Comparison of ENCODE assay signal across 15 cellular contexts in the genomic region with DNA sequence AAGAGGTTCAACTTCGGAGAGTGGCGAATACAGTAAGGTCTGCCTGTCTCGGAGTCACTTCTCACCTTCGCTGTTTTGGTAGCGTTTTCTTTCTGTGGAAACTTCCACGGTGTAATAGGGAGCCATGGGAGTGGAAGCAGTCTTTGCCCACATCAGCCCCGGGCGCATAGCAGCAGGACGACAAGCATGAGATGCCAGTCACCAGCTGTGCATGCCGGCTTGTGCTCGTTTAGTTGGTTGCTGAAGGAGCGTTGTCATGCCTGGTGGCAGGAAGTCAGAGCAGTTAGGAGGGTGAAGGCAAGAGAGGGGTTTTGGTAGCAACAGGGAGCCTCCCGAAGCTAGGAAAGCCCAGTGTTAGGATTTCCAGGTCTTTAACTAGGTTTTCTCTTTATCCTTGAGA. TPM values are rescaled to one million over a fixed set of nuclear protein-coding genes. Genes with fewer than 3 reads are reported as not detected.
A peak's percentile ranks its signal among the peaks of the same experiment; 100 is the strongest.
DNase-seq lines count a peak whose midpoint lies in the region; ATAC-seq, FAIRE-seq and TF ChIP-seq lines count a peak whose summit lies in the region.
"Had no signal": no experiment of that assay in that cellular context is flagged by ENCODE, and none has a peak within 500 bp of the region (broad histone marks: within the 10 kb centered on the region; RNA-seq: fewer than 3 reads in every experiment).

No MANE protein-coding gene starts in this region.

- no peak overlapping the region for H2AFZ ChIP-seq in smooth muscle cell (ENCODE audit: low read depth)

- H3K9ac ChIP-seq in kidney (ENCODE audit: low read length in 2 of 2) = peak overlapping the region in 1 of 2 donors; percentile 16
- no peak overlapping the region for H3K9ac ChIP-seq in smooth muscle cell (ENCODE audit: low read depth)

- peaks cover 23% of the 10 kb centered on the region for H3K36me3 Mint-ChIP-seq in activated naive CD4-positive, alpha-beta T cell treated with anti-CD3 and anti-CD28 coated beads, Interleukin-2, amount 50 U/mL, for 24 hours

- DNase-seq in Panc1 (ENCODE audit: low read depth, low spot score) (no peak), kidney (no peak), smooth muscle cell (lab: John Stamatoyannopoulos, UW; ENCODE audit: unreplicated experiment) (no peak), superior temporal gyrus (ENCODE audit: extremely low spot score) (no peak), 8988T (no peak)
- DNase-seq: activated CD4-positive, alpha-beta memory T cell treated with anti-CD3 and anti-CD28 coated beads, Interleukin-2, amount 10 ng/mL, durations not matched to agents 7 days and 5 days; glutamatergic neuron; lower lobe of right lung; NCI-H1092; NCI-H446; PC-3; stimulated activated CD4-positive, alpha-beta T cell treated with anti-CD3 and anti-CD28 coated beads, Interleukin-4, amount 100 ng/mL, for 1 hour had no signal

- 0 out of 2 replicates have a peak overlapping the region, but pooled peaks have one; percentile 17 for H3K27ac ChIP-seq in Panc1 (ENCODE audit: low read length)
- H3K27ac ChIP-seq in kidney (ENCODE audit: low read depth in 2 of 2, low read length in 2 of 2) = peak overlapping the region; percentile 12 to 29
- peak overlapping the region; percentile 92 for H3K27ac ChIP-seq in smooth muscle cell (ENCODE audit: low read depth)
- H3K27ac ChIP-seq: lower lobe of right lung had no signal

- intact Hi-C loops in Panc1 (cut with micrococcal nuclease; ENCODE audit: unreplicated experiment) (no loop called here), kidney (cut with DNase I) (no loop called here)

- CTCF ChIA-PET in Panc1 (lab: Charles Lee) = no interaction called here

- no peak overlapping the region for H3K4me3 ChIP-seq in Panc1 (ENCODE audit: low read depth in 2 of 2, low read length in 2 of 2)
- H3K4me3 ChIP-seq in kidney (ENCODE audit: low read length in 2 of 2) = no peak overlapping the region
- no peak overlapping the region for H3K4me3 ChIP-seq in smooth muscle cell
- H3K4me3 ChIP-seq: lower lobe of right lung had no signal

- H3K4me1 Mint-ChIP-seq in activated naive CD4-positive, alpha-beta T cell treated with anti-CD3 and anti-CD28 coated beads, Interleukin-2, amount 50 U/mL, for 24 hours = peaks cover 80% of the 10 kb centered on the region

- no peaks in the 10 kb centered on the region for H3K27me3 Mint-ChIP-seq in activated naive CD4-positive, alpha-beta T cell treated with anti-CD3 and anti-CD28 coated beads, Interleukin-2, amount 50 U/mL, for 24 hours
- H3K27me3 Mint-ChIP-seq: activated CD4-positive, alpha-beta memory T cell treated with anti-CD3 and anti-CD28 coated beads, Interleukin-2, amount 10 ng/mL, durations not matched to agents 7 days and 5 days; progenitor cell of endocrine pancreas had no signal

- FAIRE-seq in kidney (lab: Jason Lieb, UNC) = no peak

- peaks cover 49% of the 10 kb centered on the region for H4K20me1 ChIP-seq in smooth muscle cell (ENCODE audit: low read depth)

- H3K27ac Mint-ChIP-seq in activated naive CD4-positive, alpha-beta T cell treated with anti-CD3 and anti-CD28 coated beads, Interleukin-2, amount 50 U/mL, for 24 hours = peak overlapping the region; percentile 91
- H3K27ac Mint-ChIP-seq: activated CD4-positive, alpha-beta memory T cell treated with anti-CD3 and anti-CD28 coated beads, Interleukin-2, amount 10 ng/mL, durations not matched to agents 7 days and 5 days; progenitor cell of endocrine pancreas had no signal

- no peak overlapping the region for H3K4me2 ChIP-seq in smooth muscle cell

- no peak for TF ChIP-seq CTCF in Panc1 (IDR thresholded peaks at IDR 0.05)
- TF ChIP-seq CTCF in kidney (IDR thresholded peaks at IDR 0.05; ENCODE audit: borderline replicate concordance, extremely low read depth, insufficient read depth) = no peak
- TF ChIP-seq CTCF in smooth muscle cell (IDR thresholded peaks at IDR 0.05; ENCODE audit: borderline replicate concordance, insufficient read depth, poor library complexity, severe bottlenecking) = no peak

- ATAC-seq in Panc1 = no peak
- ATAC-seq in HG02798 (IDR thresholded peaks at IDR 0.05; ENCODE audit: poor library complexity, unreplicated experiment) = no peak
- ATAC-seq: lower lobe of right lung, PC-3 had no signal

- H3F3A ChIP-seq in smooth muscle cell (ENCODE audit: low read depth) = peaks cover 39% of the 10 kb centered on the region

- peaks cover 51% of the 10 kb centered on the region for H3K79me2 ChIP-seq in smooth muscle cell (ENCODE audit: low read depth)

- H3K4me3 Mint-ChIP-seq in activated naive CD4-positive, alpha-beta T cell treated with anti-CD3 and anti-CD28 coated beads, Interleukin-2, amount 50 U/mL, for 24 hours = peak overlapping the region; percentile 39
- H3K4me3 Mint-ChIP-seq: activated CD4-positive, alpha-beta memory T cell treated with anti-CD3 and anti-CD28 coated beads, Interleukin-2, amount 10 ng/mL, durations not matched to agents 7 days and 5 days had no signal

- WGBS in smooth muscle cell (ENCODE audit: low lambda C conversion rate) = 91% methylated on average over 13 of the region's 13 CpGs

- H3K9me3 Mint-ChIP-seq in activated naive CD4-positive, alpha-beta T cell treated with anti-CD3 and anti-CD28 coated beads, Interleukin-2, amount 50 U/mL, for 24 hours = no peaks in the 10 kb centered on the region

- no peaks in the 10 kb centered on the region for H3K36me3 ChIP-seq in Panc1 (ENCODE audit: control insufficient read depth, insufficient read depth, low read length)
- H3K36me3 ChIP-seq in kidney (ENCODE audit: control insufficient read depth in 1 of 2, insufficient read depth in 2 of 2, low read length in 2 of 2) = peaks cover 6 to 13% of the 10 kb centered on the region in 2 donors
- H3K36me3 ChIP-seq in smooth muscle cell (ENCODE audit: low read depth) = peaks cover 4% of the 10 kb centered on the region

- BruUV-seq in Panc1 (replicated peaks; lab: Mats Ljungman, UMichigan) = no TSS peak

- H3K9me3 ChIP-seq in Panc1 (ENCODE audit: control insufficient read depth, insufficient read depth, low read depth, low read length) (no peaks in the 10 kb centered on the region; the same call in 1 of the 2 replicates), kidney (ENCODE audit: control insufficient read depth in 1 of 2, low read length in 2 of 2) (no peaks in the 10 kb centered on the region), smooth muscle cell (replicated peaks; ENCODE audit: low read depth) (no peaks in the 10 kb centered on the region)
- H3K9me3 ChIP-seq: lower lobe of right lung had no signal

- no peaks in the 10 kb centered on the region for H3K27me3 ChIP-seq in Panc1 (ENCODE audit: control insufficient read depth, insufficient read depth, low read length)
- no peaks in the 10 kb centered on the region for H3K27me3 ChIP-seq in smooth muscle cell (ENCODE audit: low read depth)

- POLR2A ChIA-PET in Panc1 (lab: Charles Lee) = no interaction called here

- H3K4me1 ChIP-seq in Panc1 (ENCODE audit: control insufficient read depth, insufficient read depth, low read length) (peaks cover 42% of the 10 kb centered on the region), kidney (ENCODE audit: control insufficient read depth in 1 of 2, insufficient read depth in 1 of 2, low read depth in 1 of 2, low read length in 2 of 2) (peaks cover 43 to 46% of the 10 kb centered on the region in 2 donors), smooth muscle cell (ENCODE audit: low read depth) (peaks cover 37% of the 10 kb centered on the region)

- in situ Hi-C loops in Panc1 (cut with HindIII; ENCODE audit: low pct_unique_long_range_greater_than_20kb, low sequenced_read_pairs) = no loop called here

RNA-seq across cellular contexts. Expression of gene MRPS6, which starts 58.8 kb away (rescaled TPM):
- 109 TPM for total RNA-seq in Panc1 (2021; ENCODE audit: unreplicated experiment)
- polyA plus RNA-seq in Panc1 (2012; ENCODE audit: insufficient read length) = 70.0 TPM
- total RNA-seq in kidney = 52.3 TPM
- 270 TPM for polyA plus RNA-seq in kidney (ENCODE audit: insufficient read depth, low read depth, low replicate concordance)
- 44.5 and 47.8 TPM in 2 replicates for total RNA-seq in smooth muscle cell
- polyA plus RNA-seq in smooth muscle cell = 142 and 152 TPM in 2 replicates

RNA-seq across cellular contexts. Expression of gene SLC5A3, which starts 58.8 kb away (rescaled TPM):
- total RNA-seq in Panc1 (2021; ENCODE audit: unreplicated experiment) (29.4 TPM), kidney (26.0 TPM), smooth muscle cell (24.5 and 24.6 TPM in 2 replicates)
- 6.6 TPM for polyA plus RNA-seq in Panc1 (2012; ENCODE audit: insufficient read length)
- polyA plus RNA-seq in kidney (ENCODE audit: insufficient read depth, low read depth, low replicate concordance) (12.4 TPM), smooth muscle cell (2.0 and 3.2 TPM in 2 replicates)

Comparison
In these comparisons a context has a peak if more than half of its experiments do, and no peak if none do; other contexts are left out.
1. H3K27ac ChIP-seq: peak in every context shown above with its lines; median percentile 92 in smooth muscle cell; 20 in kidney; 17 in Panc1.